Comparison of ENCODE assay signal across 9 cellular contexts in the genomic region with DNA sequence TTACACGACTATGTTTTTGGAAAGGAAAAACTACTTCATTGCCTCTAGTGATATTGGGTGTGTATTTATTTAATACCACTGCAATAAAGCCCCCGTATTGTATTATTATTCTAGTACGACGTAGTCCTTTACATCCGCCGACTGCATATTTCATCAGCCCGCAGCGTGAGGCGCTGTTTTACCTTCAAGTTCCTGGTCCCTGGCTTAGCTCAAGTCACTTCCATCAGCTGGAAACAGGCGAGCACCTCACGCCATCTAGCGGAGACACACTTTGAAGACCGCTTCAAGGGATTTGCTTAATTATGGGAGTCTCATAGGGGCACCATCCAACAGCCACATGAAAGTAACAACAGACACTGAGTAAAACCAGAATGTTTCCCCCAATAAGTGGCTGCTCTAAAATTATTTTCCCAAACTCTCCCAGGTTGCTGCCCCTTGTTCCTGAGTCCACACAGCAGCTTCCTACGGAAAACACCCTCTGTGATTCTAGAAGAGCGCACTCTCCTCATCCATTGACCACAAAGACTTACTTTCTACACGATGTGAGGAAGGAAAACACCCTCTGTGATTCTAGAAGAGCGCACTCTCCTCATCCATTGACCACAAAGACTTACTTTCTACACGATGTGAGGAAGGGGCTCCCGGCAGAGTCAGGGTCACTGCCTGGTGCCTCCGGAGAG. TPM values are rescaled to one million over a fixed set of nuclear protein-coding genes. Genes with fewer than 3 reads are reported as not detected.
DNase-seq lines count a peak whose midpoint lies in the region; ATAC-seq, FAIRE-seq and TF ChIP-seq lines count a peak whose summit lies in the region.
"Had no signal": no experiment of that assay in that cellular context is flagged by ENCODE, and none has a peak within 500 bp of the region (broad histone marks: within the 10 kb centered on the region; RNA-seq: fewer than 3 reads in every experiment).

No MANE protein-coding gene starts in this region.

- no peak overlapping the region for H3K4me3 Mint-ChIP-seq in GM23338
- H3K4me3 Mint-ChIP-seq in activated T-cell treated with anti-CD3 and anti-CD28 coated beads, Interleukin-2, amount 50 U/mL, for 4 hours = no peak overlapping the region
- no peak overlapping the region for H3K4me3 Mint-ChIP-seq in nephron progenitor cell
- peak overlapping the region; percentile 34 to 50 for H3K4me3 Mint-ChIP-seq in stimulated activated naive CD8-positive, alpha-beta T cell treated with anti-CD3 and anti-CD28 coated beads, Interleukin-15, amount 100 ng/mL, for 72 hours

- peak; percentile 84 for FAIRE-seq in RCC 7860 (lab: Jason Lieb, UNC)

- peak; percentile 83 for DNase-seq in ELR (ENCODE audit: low read depth)
- DNase-seq in GM23338 (ENCODE audit: low spot score) = peak; percentile 95
- DNase-seq in Kasumi-1 (lab: John Stamatoyannopoulos, UW) = peak; percentile 100
- DNase-seq in RCC 7860 (ENCODE audit: low spot score) = peak; percentile 81
- DNase-seq in activated T-cell treated with anti-CD3 and anti-CD28 coated beads, Interleukin-2, amount 50 U/mL, for 4 hours = peak; percentile 67
- DNase-seq in fibroblast of gingiva (ENCODE audit: low read depth) = peak; percentile 72
- peak; percentile 77 for DNase-seq in nephron progenitor cell
- peak; percentile 76 to 85 for DNase-seq in stimulated activated naive CD8-positive, alpha-beta T cell treated with anti-CD3 and anti-CD28 coated beads, Interleukin-15, amount 100 ng/mL, for 72 hours

- no peaks in the 10 kb centered on the region for H3K4me1 Mint-ChIP-seq in GM23338
- H3K4me1 Mint-ChIP-seq in activated T-cell treated with anti-CD3 and anti-CD28 coated beads, Interleukin-2, amount 50 U/mL, for 4 hours (ENCODE audit: low read depth) = peaks cover 6% of the 10 kb centered on the region
- no peaks in the 10 kb centered on the region for H3K4me1 Mint-ChIP-seq in nephron progenitor cell
- peaks cover 24% of the 10 kb centered on the region for H3K4me1 Mint-ChIP-seq in stimulated activated naive CD8-positive, alpha-beta T cell treated with anti-CD3 and anti-CD28 coated beads, Interleukin-15, amount 100 ng/mL, for 72 hours

- H2AFZ ChIP-seq in GM23338 = peak overlapping the region; percentile 57

- H3K27me3 ChIP-seq in GM23338 (ENCODE audit: insufficient read depth) = no peaks in the 10 kb centered on the region

- no peak overlapping the region for H3K27ac Mint-ChIP-seq in GM23338
- H3K27ac Mint-ChIP-seq in nephron progenitor cell = no peak overlapping the region
- peak overlapping the region; percentile 89 to 94 for H3K27ac Mint-ChIP-seq in stimulated activated naive CD8-positive, alpha-beta T cell treated with anti-CD3 and anti-CD28 coated beads, Interleukin-15, amount 100 ng/mL, for 72 hours

- no peak overlapping the region for H3K4me2 ChIP-seq in GM23338

- no peak overlapping the region for H3K4me3 ChIP-seq in GM23338

- H3K79me2 ChIP-seq in GM23338 (replicated peaks; ENCODE audit: insufficient read depth) = no peaks in the 10 kb centered on the region

- no peaks in the 10 kb centered on the region for H4K20me1 ChIP-seq in GM23338 (replicated peaks; ENCODE audit: insufficient read depth)

- H3K9me3 Mint-ChIP-seq in GM23338 = peaks cover 33% of the 10 kb centered on the region
- peaks cover 3% of the 10 kb centered on the region for H3K9me3 Mint-ChIP-seq in activated T-cell treated with anti-CD3 and anti-CD28 coated beads, Interleukin-2, amount 50 U/mL, for 4 hours
- peaks cover 41% of the 10 kb centered on the region for H3K9me3 Mint-ChIP-seq in nephron progenitor cell
- H3K9me3 Mint-ChIP-seq in stimulated activated naive CD8-positive, alpha-beta T cell treated with anti-CD3 and anti-CD28 coated beads, Interleukin-15, amount 100 ng/mL, for 72 hours = peaks cover 18 to 25% of the 10 kb centered on the region in 2 donors

- no peaks in the 10 kb centered on the region for H3F3A ChIP-seq in GM23338 (replicated peaks; ENCODE audit: low read depth)

- H3K36me3 Mint-ChIP-seq in GM23338 (ENCODE audit: low read depth) (peaks cover 12% of the 10 kb centered on the region), nephron progenitor cell (ENCODE audit: low read depth) (no peaks in the 10 kb centered on the region)
- H3K36me3 Mint-ChIP-seq in activated T-cell treated with anti-CD3 and anti-CD28 coated beads, Interleukin-2, amount 50 U/mL, for 4 hours (ENCODE audit: insufficient read depth) = no peaks in the 10 kb centered on the region

- no peaks in the 10 kb centered on the region for H3K36me3 ChIP-seq in GM23338 (ENCODE audit: insufficient read depth)
- H3K36me3 ChIP-seq: neutrophil had no signal

- H3K27ac ChIP-seq in GM23338 (ENCODE audit: low read depth) = no peak overlapping the region
- H3K27ac ChIP-seq: neutrophil had no signal

- H3K9me2 ChIP-seq in GM23338 (ENCODE audit: insufficient read depth) = no peaks in the 10 kb centered on the region

- peak; percentile 99 for ATAC-seq in GM23338
- peak; percentile 86 to 92 for ATAC-seq in activated T-cell treated with anti-CD3 and anti-CD28 coated beads, Interleukin-2, amount 50 U/mL, for 4 hours
- peak; percentile 91 for ATAC-seq in stimulated activated naive CD8-positive, alpha-beta T cell treated with anti-CD3 and anti-CD28 coated beads, Interleukin-15, amount 100 ng/mL, for 72 hours

- 0 out of 2 replicates have a peak, but pooled peaks cover 2% of the 10 kb centered on the region for H3K4me1 ChIP-seq in GM23338 (ENCODE audit: insufficient read depth)

- H3K27me3 Mint-ChIP-seq in GM23338 (ENCODE audit: insufficient read depth, low read depth, poor library complexity) (peaks cover 6% of the 10 kb centered on the region), nephron progenitor cell (ENCODE audit: low read depth, poor library complexity) (peaks cover 48% of the 10 kb centered on the region)
- peaks cover 7% of the 10 kb centered on the region for H3K27me3 Mint-ChIP-seq in activated T-cell treated with anti-CD3 and anti-CD28 coated beads, Interleukin-2, amount 50 U/mL, for 4 hours (ENCODE audit: low read depth)
- peaks cover 21% of the 10 kb centered on the region for H3K27me3 Mint-ChIP-seq in stimulated activated naive CD8-positive, alpha-beta T cell treated with anti-CD3 and anti-CD28 coated beads, Interleukin-15, amount 100 ng/mL, for 72 hours

- peak; percentile 93 to 100 for TF ChIP-seq CTCF in GM23338 (conservative IDR thresholded peaks at IDR 0.05; ENCODE audit: low read depth in 2 of 2)
- peak; percentile 85 for TF ChIP-seq CTCF in nephron progenitor cell (IDR thresholded peaks at IDR 0.05)

TF ChIP-seq in GM23338, 12 proteins besides CTCF, POLR2A, EP300 and RAD21 (continues in another document):
- TF ChIP-seq, protein P1, sequence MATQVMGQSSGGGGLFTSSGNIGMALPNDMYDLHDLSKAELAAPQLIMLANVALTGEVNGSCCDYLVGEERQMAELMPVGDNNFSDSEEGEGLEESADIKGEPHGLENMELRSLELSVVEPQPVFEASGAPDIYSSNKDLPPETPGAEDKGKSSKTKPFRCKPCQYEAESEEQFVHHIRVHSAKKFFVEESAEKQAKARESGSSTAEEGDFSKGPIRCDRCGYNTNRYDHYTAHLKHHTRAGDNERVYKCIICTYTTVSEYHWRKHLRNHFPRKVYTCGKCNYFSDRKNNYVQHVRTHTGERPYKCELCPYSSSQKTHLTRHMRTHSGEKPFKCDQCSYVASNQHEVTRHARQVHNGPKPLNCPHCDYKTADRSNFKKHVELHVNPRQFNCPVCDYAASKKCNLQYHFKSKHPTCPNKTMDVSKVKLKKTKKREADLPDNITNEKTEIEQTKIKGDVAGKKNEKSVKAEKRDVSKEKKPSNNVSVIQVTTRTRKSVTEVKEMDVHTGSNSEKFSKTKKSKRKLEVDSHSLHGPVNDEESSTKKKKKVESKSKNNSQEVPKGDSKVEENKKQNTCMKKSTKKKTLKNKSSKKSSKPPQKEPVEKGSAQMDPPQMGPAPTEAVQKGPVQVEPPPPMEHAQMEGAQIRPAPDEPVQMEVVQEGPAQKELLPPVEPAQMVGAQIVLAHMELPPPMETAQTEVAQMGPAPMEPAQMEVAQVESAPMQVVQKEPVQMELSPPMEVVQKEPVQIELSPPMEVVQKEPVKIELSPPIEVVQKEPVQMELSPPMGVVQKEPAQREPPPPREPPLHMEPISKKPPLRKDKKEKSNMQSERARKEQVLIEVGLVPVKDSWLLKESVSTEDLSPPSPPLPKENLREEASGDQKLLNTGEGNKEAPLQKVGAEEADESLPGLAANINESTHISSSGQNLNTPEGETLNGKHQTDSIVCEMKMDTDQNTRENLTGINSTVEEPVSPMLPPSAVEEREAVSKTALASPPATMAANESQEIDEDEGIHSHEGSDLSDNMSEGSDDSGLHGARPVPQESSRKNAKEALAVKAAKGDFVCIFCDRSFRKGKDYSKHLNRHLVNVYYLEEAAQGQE (IDR thresholded peaks at IDR 0.05; ENCODE audit: unreplicated experiment) = no peak
- TF ChIP-seq NANOG (IDR thresholded peaks at IDR 0.05; ENCODE audit: borderline replicate concordance) (no peak), ZNF331 (CRISPR knock-in tag; IDR thresholded peaks at IDR 0.05; ENCODE audit: low read depth) (no peak), STAT1 (IDR thresholded peaks at IDR 0.05; ENCODE audit: unreplicated experiment) (no peak), POLR2AphosphoS5 (IDR thresholded peaks at IDR 0.05; ENCODE audit: low read depth) (no peak), EZH2 (IDR thresholded peaks at IDR 0.05; ENCODE audit: low read depth, unreplicated experiment) (no peak), ZNF114 (CRISPR knock-in tag; IDR thresholded peaks at IDR 0.05) (no peak), EZH2phosphoT487 (IDR thresholded peaks at IDR 0.05; ENCODE audit: unreplicated experiment) (no peak)
- TF ChIP-seq, protein P2, sequence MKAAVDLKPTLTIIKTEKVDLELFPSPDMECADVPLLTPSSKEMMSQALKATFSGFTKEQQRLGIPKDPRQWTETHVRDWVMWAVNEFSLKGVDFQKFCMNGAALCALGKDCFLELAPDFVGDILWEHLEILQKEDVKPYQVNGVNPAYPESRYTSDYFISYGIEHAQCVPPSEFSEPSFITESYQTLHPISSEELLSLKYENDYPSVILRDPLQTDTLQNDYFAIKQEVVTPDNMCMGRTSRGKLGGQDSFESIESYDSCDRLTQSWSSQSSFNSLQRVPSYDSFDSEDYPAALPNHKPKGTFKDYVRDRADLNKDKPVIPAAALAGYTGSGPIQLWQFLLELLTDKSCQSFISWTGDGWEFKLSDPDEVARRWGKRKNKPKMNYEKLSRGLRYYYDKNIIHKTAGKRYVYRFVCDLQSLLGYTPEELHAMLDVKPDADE (IDR thresholded peaks at IDR 0.05) = no peak

RNA-seq across cellular contexts. Expression of a gene that starts 15.7 kb away (rescaled TPM):
- total RNA-seq in GM23338 (2014; rRNA removed; shearing (Covaris generic)) = not detected in 2 replicates
- 0.10 TPM in 1 of 2 replicates, not detected in the other for polyA plus RNA-seq in GM23338 (2016; fragmentation: Nextera tagmentation; extraction: Ambion mirVana)
- under 1 TPM; 0.32 to 0.71 (median 0.38) TPM for total RNA-seq in activated T-cell treated with anti-CD3 and anti-CD28 coated beads, Interleukin-2, amount 50 U/mL, for 4 hours

RNA-seq across cellular contexts. Expression of a gene that starts 20.6 kb away (rescaled TPM):
- total RNA-seq in GM23338 (2014; rRNA removed; shearing (Covaris generic)) = 2.2 and 6.6 TPM in 2 replicates
- polyA plus RNA-seq in GM23338 (2016; fragmentation: Nextera tagmentation; extraction: Ambion mirVana) = 0.99 and 1.2 TPM in 2 replicates
- total RNA-seq in activated T-cell treated with anti-CD3 and anti-CD28 coated beads, Interleukin-2, amount 50 U/mL, for 4 hours = not detected

Comparison
In these comparisons a context has a peak if more than half of its experiments do, and no peak if none do; other contexts are left out.
1. H3K27ac Mint-ChIP-seq: peak in stimulated activated naive CD8-positive, alpha-beta T cell treated with anti-CD3 and anti-CD28 coated beads, Interleukin-15, amount 100 ng/mL, for 72 hours (2 of 2); none in GM23338 (single experiment) and nephron progenitor cell (single experiment).
2. H3K4me3 Mint-ChIP-seq: peak in stimulated activated naive CD8-positive, alpha-beta T cell treated with anti-CD3 and anti-CD28 coated beads, Interleukin-15, amount 100 ng/mL, for 72 hours (2 of 2); none in GM23338 (single experiment), activated T-cell treated with anti-CD3 and anti-CD28 coated beads, Interleukin-2, amount 50 U/mL, for 4 hours (single experiment) and nephron progenitor cell (single experiment).
3. Peak in every context shown above with its lines, with median percentiles within 50 percentile points of each other: DNase-seq and ATAC-seq.